Comparison of ENCODE assay signal across 1 cellular context in the genomic region with DNA sequence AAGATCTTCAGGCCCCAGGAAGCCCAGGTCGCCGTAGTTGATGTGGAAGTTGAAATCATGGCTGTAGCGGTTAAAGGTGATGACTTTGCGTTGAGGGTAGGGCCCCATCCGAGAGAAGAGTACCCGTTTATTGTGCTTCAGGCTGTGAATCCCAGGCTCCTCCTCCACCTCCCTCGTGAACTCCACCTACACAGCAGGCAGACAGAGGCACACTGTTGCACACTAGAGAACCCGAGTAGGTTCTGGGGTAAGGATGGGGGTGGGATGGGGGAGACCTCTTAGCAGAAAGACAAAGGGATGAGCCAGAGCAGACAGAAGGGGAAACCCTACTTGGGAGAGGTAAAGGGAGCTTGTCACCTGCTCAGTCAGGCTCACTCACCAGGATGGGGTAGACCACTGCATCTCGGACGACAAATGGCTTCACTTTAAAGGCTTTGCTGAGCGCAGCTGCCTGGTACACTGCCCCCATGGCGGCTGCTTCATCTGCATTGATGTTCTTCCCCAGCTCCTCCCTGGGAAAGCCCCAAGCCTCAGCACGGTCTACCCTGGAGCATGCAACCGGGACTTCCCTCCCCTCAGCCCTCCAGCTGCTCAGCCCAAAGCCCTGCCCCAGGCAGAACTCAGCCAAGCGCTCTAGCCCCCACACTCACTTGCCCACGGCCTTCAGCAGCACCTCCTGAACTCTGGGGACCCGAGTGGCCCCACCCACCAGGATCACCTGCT.
TF ChIP-seq lines count a peak whose summit lies in the region.

No MANE protein-coding gene starts in this region.

TF ChIP-seq in endothelial cell of umbilical vein, 7 proteins besides CTCF, POLR2A, EP300 and RAD21:
- TF ChIP-seq MYC (IDR thresholded peaks at IDR 0.05; ENCODE audit: low read depth, low read length) (no peak), POLR2AphosphoS5 (IDR thresholded peaks at IDR 0.05; ENCODE audit: insufficient read depth, low read depth, low read length) (no peak), EZH2 (IDR thresholded peaks at IDR 0.05; ENCODE audit: borderline replicate concordance, low read depth, low read length, severe bottlenecking) (no peak)
